In the genomic region with DNA sequence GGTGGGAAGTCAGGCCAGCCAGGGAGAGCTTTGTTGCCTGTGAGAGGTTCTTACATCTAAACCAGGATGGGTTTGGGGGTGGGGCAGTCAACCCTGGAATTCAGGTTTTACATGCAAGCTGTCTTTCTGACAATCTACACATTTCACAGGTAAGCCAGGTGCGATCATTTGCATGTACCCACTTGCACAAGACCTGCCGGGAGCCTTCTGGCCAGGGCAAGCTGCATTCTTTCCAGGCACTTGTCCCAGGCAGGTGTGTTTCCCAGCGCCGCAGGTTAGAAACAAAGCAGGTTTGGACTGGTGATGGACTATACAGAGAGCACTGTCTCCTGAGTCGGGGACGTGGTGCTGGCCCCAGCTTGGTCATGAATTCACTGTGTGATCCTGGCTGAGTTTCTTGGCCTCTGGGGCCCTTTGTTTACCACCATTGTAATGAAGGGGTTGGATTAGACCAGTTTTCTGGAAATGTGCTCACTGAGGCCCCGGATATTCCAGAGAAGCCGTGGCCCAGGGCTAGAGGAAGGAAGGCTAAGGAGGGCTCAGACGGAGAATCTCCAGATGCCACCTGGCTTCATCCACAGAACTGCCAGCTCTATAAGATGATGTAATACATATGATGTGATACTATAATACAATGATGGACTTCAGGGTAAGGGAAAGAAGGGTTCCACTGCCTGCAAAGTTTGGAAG, we compare ENCODE assay signal across 14 cellular contexts.
DNase-seq lines count a peak whose midpoint lies in the region; ATAC-seq and TF ChIP-seq lines count a peak whose summit lies in the region.
"Had no signal": no experiment of that assay in that cellular context is flagged by ENCODE, and none has a peak within 500 bp of the region (broad histone marks: within the 10 kb centered on the region; RNA-seq: fewer than 3 reads in every experiment).

No MANE protein-coding gene starts in this region.

- H3K18ac ChIP-seq in mesenchymal stem cell (ENCODE audit: low read depth in 1 of 2, low read length in 2 of 2) (no peak overlapping the region), mesendoderm (ENCODE audit: low read length) (no peak overlapping the region)

- H3K27me3 Mint-ChIP-seq in type B pancreatic cell: no peaks in the 10 kb centered on the region
- H3K27me3 Mint-ChIP-seq in stimulated activated naive B cell treated with anti-CD40 and anti-IgM and Interleukin-4, amounts not matched to agents 10 μg/mL and 1 μg/mL and 100 μg/mL, for 72 hours: no peaks in the 10 kb centered on the region

- ATAC-seq in heart left ventricle: no peak
- no peak for ATAC-seq in stimulated activated naive B cell treated with anti-CD40 and anti-IgM and Interleukin-4, amounts not matched to agents 10 μg/mL and 1 μg/mL and 100 μg/mL, for 72 hours (replicated peaks)
- ATAC-seq: sciatic nerve had no signal

- H3K9me3 Mint-ChIP-seq in type B pancreatic cell: peaks cover 13% of the 10 kb centered on the region
- peaks cover 0 to 1% of the 10 kb centered on the region in 2 donors for H3K9me3 Mint-ChIP-seq in stimulated activated naive B cell treated with anti-CD40 and anti-IgM and Interleukin-4, amounts not matched to agents 10 μg/mL and 1 μg/mL and 100 μg/mL, for 72 hours

- no peak overlapping the region for H3K4ac ChIP-seq in mesenchymal stem cell (ENCODE audit: low read depth in 1 of 2, low read length in 2 of 2)
- no peak overlapping the region for H3K4ac ChIP-seq in mesendoderm (ENCODE audit: low read depth, low read length)

- DNase-seq in heart left ventricle (no peak), cardiac septum (ENCODE audit: low spot score) (no peak), breast epithelium (ENCODE audit: low spot score in 2 of 2) (peak; percentile 57 to 94), mesenchymal stem cell (no peak), type B pancreatic cell (ENCODE audit: extremely low spot score, unreplicated experiment) (no peak), mesendoderm (no peak), retina (no peak)
- no peak for DNase-seq in stimulated activated naive B cell treated with anti-CD40 and anti-IgM and Interleukin-4, amounts not matched to agents 10 μg/mL and 1 μg/mL and 100 μg/mL, for 72 hours
- DNase-seq: activated CD8-positive, alpha-beta memory T cell treated with anti-CD3 and anti-CD28 coated beads, Interleukin-2, amount 50 U/mL, for 4 hours; dorsolateral prefrontal cortex; Kasumi-1; NCI-H446 treated with DMSO at 0.1 percent for 48 hours had no signal

- H3K9ac ChIP-seq in mesenchymal stem cell (ENCODE audit: low read length) (no peak overlapping the region), mesendoderm (ENCODE audit: low read length) (no peak overlapping the region)

- peak overlapping the region; percentile 5 to 7 for H2BK12ac ChIP-seq in mesenchymal stem cell (ENCODE audit: low read length in 2 of 2)

- TF ChIP-seq CTCF in heart left ventricle (IDR thresholded peaks at IDR 0.05) (no peak), breast epithelium (IDR thresholded peaks at IDR 0.05) (peak in 1 of 3 donors; percentile 7), type B pancreatic cell (conservative IDR thresholded peaks at IDR 0.05) (no peak)

- H3K23ac ChIP-seq in mesenchymal stem cell (ENCODE audit: low read length in 2 of 2) (no peak overlapping the region), mesendoderm (ENCODE audit: low read length) (no peak overlapping the region)

- H3K36me3 ChIP-seq in heart left ventricle: no peaks in the 10 kb centered on the region
- H3K36me3 ChIP-seq in breast epithelium: no peaks in the 10 kb centered on the region
- H3K36me3 ChIP-seq in mesenchymal stem cell (ENCODE audit: control insufficient read depth in 1 of 2, insufficient read depth in 2 of 2, low read depth in 1 of 2, low read length in 2 of 2): no peaks in the 10 kb centered on the region
- no peaks in the 10 kb centered on the region for H3K36me3 ChIP-seq in mesendoderm (ENCODE audit: control insufficient read depth, insufficient read depth, low read length)

- H3K4me2 ChIP-seq in mesenchymal stem cell (ENCODE audit: low read length, poor library complexity, severe bottlenecking) (no peak overlapping the region), mesendoderm (ENCODE audit: low read length) (no peak overlapping the region)

- no peak overlapping the region for H4K5ac ChIP-seq in mesendoderm (ENCODE audit: low read length)

- intact Hi-C loops in heart left ventricle (cut with DNase I): loop anchor here in 5 of 10 donors (2.0 to 10.0 kb wide), 5 partner anchors 33 to 455 kb away; no protein-coding TSS in a partner anchor
- intact Hi-C loops in cardiac septum (cut with DNase I): loop anchor here (5.0 kb wide), 1 partner anchor 58 kb away; no protein-coding TSS in a partner anchor
- intact Hi-C loops in breast epithelium (cut with DNase I; ENCODE audit: low total_unique reads): no loop called here

- H2BK15ac ChIP-seq in mesenchymal stem cell (ENCODE audit: low read depth, poor library complexity, severe bottlenecking) (no peak overlapping the region), mesendoderm (replicated peaks; ENCODE audit: low read depth) (no peak overlapping the region)

- 86 to 91% (median 87%) methylated on average over 6 to 9 of the region's 9 CpGs for WGBS in heart left ventricle, 4 donors
- 92% methylated on average over 8 of the region's 9 CpGs for WGBS in mesenchymal stem cell
- no CpG with 5 or more reads among the region's 9 CpGs for WGBS in mesendoderm (ENCODE audit: extremely low coverage, insufficient coverage, low lambda C conversion rate)

- H3K79me1 ChIP-seq in mesenchymal stem cell (replicated peaks; ENCODE audit: low read length, poor library complexity, severe bottlenecking) (no peaks in the 10 kb centered on the region), mesendoderm (ENCODE audit: low read length) (no peaks in the 10 kb centered on the region)

- H3K27ac Mint-ChIP-seq in type B pancreatic cell: peak overlapping the region; percentile 93
- no peak overlapping the region for H3K27ac Mint-ChIP-seq in stimulated activated naive B cell treated with anti-CD40 and anti-IgM and Interleukin-4, amounts not matched to agents 10 μg/mL and 1 μg/mL and 100 μg/mL, for 72 hours
- H3K27ac Mint-ChIP-seq: memory B cell had no signal

- H3K79me2 ChIP-seq in mesendoderm (ENCODE audit: control insufficient read depth, insufficient read depth, low read length): no peaks in the 10 kb centered on the region

- peaks cover 42% of the 10 kb centered on the region for H3K4me1 Mint-ChIP-seq in type B pancreatic cell (ENCODE audit: unreplicated experiment)
- H3K4me1 Mint-ChIP-seq in stimulated activated naive B cell treated with anti-CD40 and anti-IgM and Interleukin-4, amounts not matched to agents 10 μg/mL and 1 μg/mL and 100 μg/mL, for 72 hours: no peaks in the 10 kb centered on the region
- H3K4me1 Mint-ChIP-seq: memory B cell had no signal

- TF ChIP-seq POLR2A in heart left ventricle (IDR thresholded peaks at IDR 0.05) (no peak), breast epithelium (IDR thresholded peaks at IDR 0.05) (no peak)

- no peaks in the 10 kb centered on the region for H3K36me3 Mint-ChIP-seq in type B pancreatic cell
- H3K36me3 Mint-ChIP-seq in stimulated activated naive B cell treated with anti-CD40 and anti-IgM and Interleukin-4, amounts not matched to agents 10 μg/mL and 1 μg/mL and 100 μg/mL, for 72 hours: no peaks in the 10 kb centered on the region
- H3K36me3 Mint-ChIP-seq: memory B cell had no signal

- H3K9me3 ChIP-seq in heart left ventricle (peaks cover 0 to 3% (median 0%) of the 10 kb centered on the region in 12 donors), breast epithelium (no peaks in the 10 kb centered on the region), mesenchymal stem cell (ENCODE audit: control insufficient read depth, low read length) (peaks cover 6% of the 10 kb centered on the region)

- H3K4me3 ChIP-seq in heart left ventricle: no peak overlapping the region
- no peak overlapping the region for H3K4me3 ChIP-seq in breast epithelium
- no peak overlapping the region for H3K4me3 ChIP-seq in mesenchymal stem cell (ENCODE audit: insufficient read depth in 1 of 2, low read depth in 1 of 2, low read length in 2 of 2)
- no peak overlapping the region for H3K4me3 ChIP-seq in mesendoderm (ENCODE audit: low read length)
- H3K4me3 ChIP-seq: dorsolateral prefrontal cortex had no signal

- H3K14ac ChIP-seq in mesenchymal stem cell (ENCODE audit: low read length in 2 of 2): no peak overlapping the region

- no peak overlapping the region for H2BK5ac ChIP-seq in mesenchymal stem cell (ENCODE audit: low read depth, low read length, poor library complexity, severe bottlenecking)
- no peak overlapping the region for H2BK5ac ChIP-seq in mesendoderm (ENCODE audit: low read length)

- H3K27ac ChIP-seq in heart left ventricle (peak overlapping the region in 8 of 12 donors; percentile 68 to 93 (median 81)), breast epithelium (peak overlapping the region; percentile 83 to 86), mesenchymal stem cell (ENCODE audit: low read length, poor library complexity, severe bottlenecking) (no peak overlapping the region), mesendoderm (ENCODE audit: low read depth, low read length) (no peak overlapping the region)
- H3K27ac ChIP-seq: dorsolateral prefrontal cortex had no signal

- H4K8ac ChIP-seq in mesenchymal stem cell (ENCODE audit: low read length) (no peak overlapping the region), mesendoderm (ENCODE audit: low read depth, low read length) (no peak overlapping the region)

- H3K27me3 ChIP-seq in heart left ventricle (no peaks in the 10 kb centered on the region), breast epithelium (no peaks in the 10 kb centered on the region), mesenchymal stem cell (ENCODE audit: control insufficient read depth in 1 of 2, insufficient read depth in 1 of 2, low read length in 2 of 2) (peaks cover 0 to 56% of the 10 kb centered on the region in 2 experiments), mesendoderm (ENCODE audit: insufficient read depth, low read length, poor library complexity) (no peaks in the 10 kb centered on the region)

- H2AK5ac ChIP-seq in mesenchymal stem cell (ENCODE audit: low read length, severe bottlenecking) (no peak overlapping the region), mesendoderm (ENCODE audit: low read length) (no peak overlapping the region)

- no peak overlapping the region for H2AFZ ChIP-seq in mesenchymal stem cell (ENCODE audit: low read depth, low read length)

- H3K4me3 Mint-ChIP-seq in type B pancreatic cell: peak overlapping the region; percentile 71
- no peak overlapping the region for H3K4me3 Mint-ChIP-seq in stimulated activated naive B cell treated with anti-CD40 and anti-IgM and Interleukin-4, amounts not matched to agents 10 μg/mL and 1 μg/mL and 100 μg/mL, for 72 hours
- H3K4me3 Mint-ChIP-seq: memory B cell had no signal

- no peak overlapping the region for H4K91ac ChIP-seq in mesenchymal stem cell (ENCODE audit: low read length)

- H3K4me1 ChIP-seq in heart left ventricle: peaks cover 0 to 59% (median 5%) of the 10 kb centered on the region in 12 donors
- peaks cover 0 to 3% of the 10 kb centered on the region in 2 donors for H3K4me1 ChIP-seq in breast epithelium
- H3K4me1 ChIP-seq in mesenchymal stem cell (ENCODE audit: control insufficient read depth, insufficient read depth, low read depth, low read length): peaks cover 6% of the 10 kb centered on the region
- H3K4me1 ChIP-seq in mesendoderm (ENCODE audit: control insufficient read depth, low read depth, low read length): no peaks in the 10 kb centered on the region

- no peak overlapping the region for H2BK120ac ChIP-seq in mesenchymal stem cell (ENCODE audit: low read depth, low read length)
- no peak overlapping the region for H2BK120ac ChIP-seq in mesendoderm (ENCODE audit: low read depth, low read length)

- no peak overlapping the region for H3K56ac ChIP-seq in mesendoderm (ENCODE audit: low read length)

Comparison
In these comparisons a context has a peak if more than half of its experiments do, and no peak if none do; other contexts are left out.
1. DNase-seq: peak in breast epithelium (2 of 2); none in heart left ventricle (0 of 5), cardiac septum (single experiment), mesenchymal stem cell (single experiment), type B pancreatic cell (single experiment), stimulated activated naive B cell treated with anti-CD40 and anti-IgM and Interleukin-4, amounts not matched to agents 10 μg/mL and 1 μg/mL and 100 μg/mL, for 72 hours (single experiment), mesendoderm (single experiment) and retina (single experiment).
2. H3K27ac ChIP-seq: peak in heart left ventricle (8 of 12) and breast epithelium (2 of 2); none in mesenchymal stem cell (single experiment) and mesendoderm (single experiment).